23 cellular contexts compared by ENCODE assay signal in genomic region chr19:3646336-3647092, GRCh38. TPM values are rescaled to one million over a fixed set of nuclear protein-coding genes. Genes with fewer than 3 reads are reported as not detected.
"Had no signal": no experiment of that assay in that cellular context is flagged by ENCODE, and none has a peak within 500 bp of the region (broad histone marks: within the 10 kb centered on the region; RNA-seq: fewer than 3 reads in every experiment).

No MANE protein-coding gene starts in this region.

- DNase-seq: cortex of kidney; effector memory CD8-positive, alpha-beta T cell; erythroblast; left ventricle myocardium superior; lower lobe of right lung; natural killer cell; stimulated activated CD4-positive, alpha-beta T cell treated with anti-CD3 and anti-CD28 coated beads, Interleukin-12 subunit alpha, Interleukin-12 subunit beta, amount 100 ng/mL, for 4 hours; stimulated activated CD4-positive, alpha-beta T cell treated with anti-CD3 and anti-CD28 coated beads, Interleukin-1b, Interleukin-23, amount 100 ng/mL, for 48 hours; stimulated activated CD4-positive, alpha-beta T cell treated with anti-CD3 and anti-CD28 coated beads, Interleukin-4, amount 100 ng/mL, for 1 hour; stimulated activated CD8-positive, alpha-beta memory T cell treated with anti-CD3 and anti-CD28 coated beads, Interleukin-4, amount 100 ng/mL, for 48 hours; stimulated activated naive CD4-positive, alpha-beta T cell; stimulated activated naive CD8-positive, alpha-beta T cell treated with anti-CD3 and anti-CD28 coated beads, Interleukin-15, amount 100 ng/mL, for 72 hours; thyroid gland; trophoblast cell had no signal

- H3K4me2 ChIP-seq: smooth muscle cell had no signal

- H3K4me1 ChIP-seq: lower lobe of right lung, parathyroid adenoma, thyroid gland, vagina had no signal

- H2AFZ ChIP-seq: parathyroid adenoma had no signal

- H3K9me3 ChIP-seq: lower lobe of right lung, neutrophil, thyroid gland, vagina had no signal

- H3K4me3 ChIP-seq: lower lobe of right lung, smooth muscle cell, thyroid gland, vagina had no signal

- H3K27me3 ChIP-seq: neutrophil, thyroid gland, vagina had no signal

- H3K9ac ChIP-seq: parathyroid adenoma had no signal

- ATAC-seq: effector memory CD8-positive, alpha-beta T cell; lower lobe of right lung; natural killer cell; stimulated activated naive CD8-positive, alpha-beta T cell treated with anti-CD3 and anti-CD28 coated beads, Interleukin-15, amount 100 ng/mL, for 72 hours had no signal

- H3K27ac ChIP-seq: lower lobe of right lung, neutrophil, parathyroid adenoma, thyroid gland, vagina had no signal

- FAIRE-seq: endometrium, frontal cortex, keratinocyte had no signal

RNA-seq across cellular contexts. Expression of gene TBXA2R, which starts 39.8 kb away (rescaled TPM):
- total RNA-seq: progenitor cell of endocrine pancreas had no signal
- polyA plus RNA-seq: keratinocyte, neural cell had no signal
